27 cellular contexts compared by ENCODE assay signal in the genomic region with DNA sequence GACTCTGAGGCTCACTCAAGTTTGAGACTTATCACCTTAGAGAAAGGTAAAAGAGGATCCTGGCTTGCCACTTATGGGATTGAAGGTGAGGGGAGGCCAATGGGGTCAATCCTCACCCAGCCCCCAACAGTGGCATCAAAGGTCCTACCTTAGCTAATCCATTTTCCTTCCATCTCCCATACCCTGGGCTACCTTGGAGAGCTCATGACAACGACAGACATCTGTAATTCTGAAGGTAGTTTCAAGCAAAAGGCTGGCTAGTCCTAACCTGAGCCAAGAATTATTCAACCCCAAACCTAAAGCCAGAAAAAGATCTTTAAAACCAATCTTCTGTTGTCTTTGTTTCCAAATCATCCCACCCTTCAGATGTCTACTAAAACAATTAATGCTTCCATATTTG.
"Had no signal": no experiment of that assay in that cellular context is flagged by ENCODE, and none has a peak within 500 bp of the region (broad histone marks: within the 10 kb centered on the region; RNA-seq: fewer than 3 reads in every experiment).

No MANE protein-coding gene starts in this region.

- H3K4me1 Mint-ChIP-seq: nephron; stimulated activated effector memory CD8-positive, alpha-beta T cell treated with anti-CD3 and anti-CD28 coated beads, Interleukin-12 subunit alpha, Interleukin-12 subunit beta, amount 100 ng/mL, for 72 hours; stimulated activated naive B cell treated with anti-CD40 and anti-IgM and Interleukin-4, amounts not matched to agents 10 μg/mL and 1 μg/mL and 100 μg/mL, for 72 hours had no signal

- H3K27ac ChIP-seq: neural progenitor cell, ovary, parathyroid adenoma, psoas muscle, right lobe of liver, sigmoid colon, stomach, thoracic aorta, thyroid gland, tibial nerve, upper lobe of left lung, vagina had no signal

- H3K36me3 Mint-ChIP-seq: neural progenitor cell; stimulated activated effector memory CD8-positive, alpha-beta T cell treated with anti-CD3 and anti-CD28 coated beads, Interleukin-12 subunit alpha, Interleukin-12 subunit beta, amount 100 ng/mL, for 72 hours; stimulated activated naive B cell treated with anti-CD40 and anti-IgM and Interleukin-4, amounts not matched to agents 10 μg/mL and 1 μg/mL and 100 μg/mL, for 72 hours had no signal

- H3K9me3 ChIP-seq: ovary, psoas muscle, right lobe of liver, sigmoid colon, stomach, thoracic aorta, thyroid gland, tibial nerve, upper lobe of left lung, vagina had no signal

- DNase-seq: occipital lobe; ovary; posterior cingulate gyrus; psoas muscle; right cardiac atrium; right lobe of liver; sigmoid colon; small intestine; stimulated activated CD4-positive, alpha-beta T cell treated with anti-CD3 and anti-CD28 coated beads, Interleukin-15, amount 100 ng/mL, for 24 hours; stimulated activated CD4-positive, alpha-beta T cell treated with anti-CD3 and anti-CD28 coated beads, Interleukin-2, amount 100 ng/mL, for 24 hours; stimulated activated CD4-positive, alpha-beta T cell treated with anti-CD3 and anti-CD28 coated beads, Interleukin-2, amount 100 ng/mL, for 48 hours; stimulated activated CD4-positive, alpha-beta T cell treated with anti-CD3 and anti-CD28 coated beads, Interleukin-4, amount 100 ng/mL, for 24 hours; stimulated activated naive B cell treated with anti-CD40 and anti-IgM and Interleukin-4, amounts not matched to agents 10 μg/mL and 1 μg/mL and 100 μg/mL, for 72 hours; stimulated activated naive CD4-positive, alpha-beta T cell treated with Interleukin-2 at 50 U/mL for 16 hours; stomach; trophoblast cell; upper lobe of left lung had no signal

- ATAC-seq: psoas muscle; right cardiac atrium; right lobe of liver; stimulated activated effector memory CD8-positive, alpha-beta T cell treated with anti-CD3 and anti-CD28 coated beads, Interleukin-12 subunit alpha, Interleukin-12 subunit beta, amount 100 ng/mL, for 72 hours; stimulated activated naive B cell treated with anti-CD40 and anti-IgM and Interleukin-4, amounts not matched to agents 10 μg/mL and 1 μg/mL and 100 μg/mL, for 72 hours had no signal

- H3K36me3 ChIP-seq: neural progenitor cell, ovary, right lobe of liver, sigmoid colon, stomach, thoracic aorta, thyroid gland, tibial nerve, upper lobe of left lung, vagina had no signal

- H3K27me3 Mint-ChIP-seq: progenitor cell of endocrine pancreas; stimulated activated naive B cell treated with anti-CD40 and anti-IgM and Interleukin-4, amounts not matched to agents 10 μg/mL and 1 μg/mL and 100 μg/mL, for 72 hours; stimulated activated naive CD8-positive, alpha-beta T cell treated with anti-CD3 and anti-CD28 coated beads, Interleukin-15, Interleukin-2, amounts not matched to agents 100 ng/mL and 50 ng/mL, for 24 hours had no signal

- H3K9ac ChIP-seq: neural progenitor cell, parathyroid adenoma had no signal

- H3K4me2 ChIP-seq: neural progenitor cell had no signal

- H3K9me3 Mint-ChIP-seq: nephron; neural progenitor cell; stimulated activated effector memory CD8-positive, alpha-beta T cell treated with anti-CD3 and anti-CD28 coated beads, Interleukin-12 subunit alpha, Interleukin-12 subunit beta, amount 100 ng/mL, for 72 hours; stimulated activated naive B cell treated with anti-CD40 and anti-IgM and Interleukin-4, amounts not matched to agents 10 μg/mL and 1 μg/mL and 100 μg/mL, for 72 hours; stimulated activated naive CD8-positive, alpha-beta T cell treated with anti-CD3 and anti-CD28 coated beads, Interleukin-15, Interleukin-2, amounts not matched to agents 100 ng/mL and 50 ng/mL, for 24 hours had no signal

- H3K4me3 Mint-ChIP-seq: nephron; neural progenitor cell; stimulated activated effector memory CD8-positive, alpha-beta T cell treated with anti-CD3 and anti-CD28 coated beads, Interleukin-12 subunit alpha, Interleukin-12 subunit beta, amount 100 ng/mL, for 72 hours; stimulated activated naive B cell treated with anti-CD40 and anti-IgM and Interleukin-4, amounts not matched to agents 10 μg/mL and 1 μg/mL and 100 μg/mL, for 72 hours; stimulated activated naive CD8-positive, alpha-beta T cell treated with anti-CD3 and anti-CD28 coated beads, Interleukin-15, Interleukin-2, amounts not matched to agents 100 ng/mL and 50 ng/mL, for 24 hours had no signal

- H3K4me3 ChIP-seq: neural progenitor cell, ovary, psoas muscle, right lobe of liver, sigmoid colon, stomach, thoracic aorta, thyroid gland, tibial nerve, upper lobe of left lung, vagina had no signal

- FAIRE-seq: small intestine had no signal

- H3K79me2 ChIP-seq: parathyroid adenoma had no signal

- H3K27ac Mint-ChIP-seq: nephron; neural progenitor cell; progenitor cell of endocrine pancreas; stimulated activated effector memory CD8-positive, alpha-beta T cell treated with anti-CD3 and anti-CD28 coated beads, Interleukin-12 subunit alpha, Interleukin-12 subunit beta, amount 100 ng/mL, for 72 hours; stimulated activated naive B cell treated with anti-CD40 and anti-IgM and Interleukin-4, amounts not matched to agents 10 μg/mL and 1 μg/mL and 100 μg/mL, for 72 hours; stimulated activated naive CD8-positive, alpha-beta T cell treated with anti-CD3 and anti-CD28 coated beads, Interleukin-15, Interleukin-2, amounts not matched to agents 100 ng/mL and 50 ng/mL, for 24 hours had no signal

- H3K27me3 ChIP-seq: ovary, right lobe of liver, sigmoid colon, stomach, thyroid gland, tibial nerve, upper lobe of left lung, vagina had no signal

- H2AFZ ChIP-seq: neural progenitor cell, parathyroid adenoma had no signal

- H3K4me1 ChIP-seq: parathyroid adenoma, psoas muscle, right lobe of liver, sigmoid colon, stomach, tibial nerve, upper lobe of left lung, vagina had no signal
